Comparison of ENCODE assay signal across 8 cellular contexts in the genomic region with DNA sequence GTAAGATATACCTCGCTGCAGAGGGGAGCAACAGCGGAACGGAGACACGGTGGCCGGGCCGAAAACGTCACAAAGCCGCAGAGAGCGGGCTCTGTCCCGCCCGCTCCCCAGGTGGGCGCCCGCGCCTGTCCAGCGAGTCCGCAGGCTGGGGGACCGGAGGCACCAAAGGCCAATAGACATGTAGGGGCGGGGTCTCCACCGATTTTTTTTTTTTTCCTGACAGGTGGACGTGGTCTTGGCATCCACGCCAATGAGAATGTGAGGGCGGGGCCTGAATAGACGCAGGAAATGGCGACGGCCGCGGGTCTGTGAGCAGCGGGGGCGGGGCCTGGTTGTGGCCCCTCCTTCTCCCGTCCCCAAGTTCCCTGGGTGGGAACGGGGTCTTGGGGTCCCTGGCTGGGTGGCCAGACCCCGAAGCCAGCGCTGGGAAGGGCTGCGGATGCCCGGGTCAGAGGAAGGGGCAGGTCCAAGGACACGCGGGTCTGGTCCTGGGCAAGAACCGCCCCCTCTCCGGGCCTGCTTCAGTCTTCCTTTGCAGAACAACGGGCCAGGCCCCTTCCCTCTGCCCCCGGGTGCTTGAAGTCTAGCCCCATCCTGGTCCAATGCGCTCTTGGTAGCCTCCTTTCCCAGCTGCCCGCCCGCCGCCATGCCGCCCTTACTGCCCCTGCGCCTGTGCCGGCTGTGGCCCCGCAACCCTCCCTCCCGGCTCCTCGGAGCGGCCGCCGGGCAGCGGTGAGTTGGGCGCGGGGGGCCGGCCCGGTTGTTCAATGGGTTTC. TPM values are rescaled to one million over a fixed set of nuclear protein-coding genes. Genes with fewer than 3 reads are reported as not detected.
A peak's percentile ranks its signal among the peaks of the same experiment; 100 is the strongest.
DNase-seq lines count a peak whose midpoint lies in the region; ATAC-seq and TF ChIP-seq lines count a peak whose summit lies in the region.

A gene with protein sequence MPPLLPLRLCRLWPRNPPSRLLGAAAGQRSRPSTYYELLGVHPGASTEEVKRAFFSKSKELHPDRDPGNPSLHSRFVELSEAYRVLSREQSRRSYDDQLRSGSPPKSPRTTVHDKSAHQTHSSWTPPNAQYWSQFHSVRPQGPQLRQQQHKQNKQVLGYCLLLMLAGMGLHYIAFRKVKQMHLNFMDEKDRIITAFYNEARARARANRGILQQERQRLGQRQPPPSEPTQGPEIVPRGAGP (plus strand): TSS at position 340 of the 776 bp plus-strand sequence. CDS start 307 bp downstream, at position 647.

- H3K27me3 Mint-ChIP-seq in HFFc6 (ENCODE audit: insufficient read depth) (no peaks in the 10 kb centered on the region; the same call in 1 of the 2 replicates), progenitor cell of endocrine pancreas (no peaks in the 10 kb centered on the region)

- H3K4me1 Mint-ChIP-seq in HFFc6 (ENCODE audit: low read depth) (peaks cover 31% of the 10 kb centered on the region), progenitor cell of endocrine pancreas (ENCODE audit: low read depth) (peaks cover 17% of the 10 kb centered on the region)

- peak within 1 kb of the TSS; percentile 86 for H3K4me3 Mint-ChIP-seq in HFFc6
- peak within 1 kb of the TSS; percentile 78 for H3K4me3 Mint-ChIP-seq in progenitor cell of endocrine pancreas (ENCODE audit: low read depth)

- intact Hi-C loops in left cardiac atrium (cut with DNase I), result no loop called here

- peak; percentile 60 to 66 for ATAC-seq in left cardiac atrium

- no peaks in the 10 kb centered on the region for H3K36me3 Mint-ChIP-seq in HFFc6 (ENCODE audit: low read depth)
- H3K36me3 Mint-ChIP-seq in progenitor cell of endocrine pancreas (ENCODE audit: insufficient read depth), result no peaks in the 10 kb centered on the region

- TF ChIP-seq CTCF in HFFc6 (IDR thresholded peaks at IDR 0.05) (no peak), progenitor cell of endocrine pancreas (IDR thresholded peaks at IDR 0.05; ENCODE audit: unreplicated experiment) (no peak)

- DNase-seq in ELR (ENCODE audit: low read depth) (peak; percentile 92), HFFc6 (peak; percentile 67), NCI-H1436 treated with DMSO at 0.1 percent for 48 hours (lab: John Stamatoyannopoulos, UW) (peak; percentile 67), T-helper 2 cell (peak; percentile 73 to 93 (median 83)), amygdala (lab: John Stamatoyannopoulos, UW) (peak in 55 of 56 donors; percentile 23 to 93 (median 80)), left cardiac atrium (peak; percentile 95), progenitor cell of endocrine pancreas (ENCODE audit: low spot score, unreplicated experiment) (peak; percentile 80), ureter (ENCODE audit: low spot score) (peak; percentile 94)

- H3K27ac Mint-ChIP-seq in HFFc6 (peak within 1 kb of the TSS; percentile 69), progenitor cell of endocrine pancreas (peak within 1 kb of the TSS; percentile 93)

- H3K9me3 Mint-ChIP-seq in HFFc6, result no peaks in the 10 kb centered on the region
- H3K9me3 Mint-ChIP-seq in progenitor cell of endocrine pancreas (ENCODE audit: low read depth), result no peaks in the 10 kb centered on the region

RNA-seq across cellular contexts. Expression of the gene that starts here (rescaled TPM):
- total RNA-seq in HFFc6 (2021; fragmentation: NEBNext Ultra II Directional; extraction: Animal tissue kit (Norgen Biotek cat#: 25700)), result 10 to 100 TPM; 21.7 to 29.5 (median 23.2) TPM
- total RNA-seq in left cardiac atrium (10 to 100 TPM; 49.2 to 49.3 TPM), progenitor cell of endocrine pancreas (35.4 and 39.1 TPM in 2 replicates), ureter (44.1 TPM)

Comparison
In these comparisons a context has a peak if more than half of its experiments do, and no peak if none do; other contexts are left out.
1. Peak in every context shown above with its lines: DNase-seq and ATAC-seq.